Comparison of ENCODE assay signal across 2 cellular contexts in the genomic region with DNA sequence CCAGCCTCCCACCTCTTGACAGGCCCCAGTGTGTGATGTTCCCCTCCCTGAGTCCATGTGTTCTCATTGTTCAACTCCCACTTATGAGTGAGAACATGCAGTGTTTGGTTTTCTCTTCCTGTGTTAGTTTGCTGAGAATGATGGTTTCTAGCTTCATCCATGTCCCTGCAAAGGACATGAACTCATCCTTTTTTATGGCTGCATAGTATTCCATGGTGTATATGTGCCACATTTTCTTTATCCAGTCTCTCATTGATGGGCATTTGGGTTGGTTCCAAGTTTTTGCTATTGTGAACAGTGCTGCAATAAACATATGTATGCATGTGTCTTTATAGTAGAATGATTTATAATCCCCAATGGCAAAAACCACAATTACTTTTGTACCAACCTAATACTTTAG. TPM values are rescaled to one million over a fixed set of nuclear protein-coding genes. Genes with fewer than 3 reads are reported as not detected.
"Had no signal": no experiment of that assay in that cellular context is flagged by ENCODE, and none has a peak within 500 bp of the region (broad histone marks: within the 10 kb centered on the region; RNA-seq: fewer than 3 reads in every experiment).

No MANE protein-coding gene starts in this region.

RNA-seq across cellular contexts. Expression of a gene that starts 20.6 kb away (rescaled TPM):
- total RNA-seq: G401, GM12878 had no signal
- polyA plus RNA-seq: GM12878 had no signal
